16 cellular contexts compared by ENCODE assay signal in genomic region chr1:26752519-26752918, GRCh38. TPM values are rescaled to one million over a fixed set of nuclear protein-coding genes. Genes with fewer than 3 reads are reported as not detected.
A peak's percentile ranks its signal among the peaks of the same experiment; 100 is the strongest.
DNase-seq lines count a peak whose midpoint lies in the region; FAIRE-seq and TF ChIP-seq lines count a peak whose summit lies in the region.
"Had no signal": no experiment of that assay in that cellular context is flagged by ENCODE, and none has a peak within 500 bp of the region (broad histone marks: within the 10 kb centered on the region; RNA-seq: fewer than 3 reads in every experiment).

No MANE protein-coding gene starts in this region.

- H3K4me1 Mint-ChIP-seq in T-helper 2 cell treated with Interferon-gamma antibody and Interleukin-4, amounts not matched to agents 5 μg/mL and 100 μg/mL, for 36 hours (ENCODE audit: low read depth) = peaks cover 35% of the 10 kb centered on the region
- peaks cover 57 to 77% (median 69%) of the 10 kb centered on the region in 3 donors for H3K4me1 Mint-ChIP-seq in CD8-positive, alpha-beta memory T cell

- H2AFZ ChIP-seq in keratinocyte (ENCODE audit: control insufficient read depth, low read length) = no peak overlapping the region

- H3K27ac Mint-ChIP-seq in T-helper 2 cell treated with Interferon-gamma antibody and Interleukin-4, amounts not matched to agents 5 μg/mL and 100 μg/mL, for 36 hours = peak overlapping the region; percentile 6
- peak overlapping the region in 4 of 8 donors; percentile 77 to 89 (median 86) for H3K27ac Mint-ChIP-seq in CD8-positive, alpha-beta memory T cell

- H3K36me3 ChIP-seq in keratinocyte (ENCODE audit: control insufficient read depth in 2 of 2, extremely low read depth in 1 of 2, insufficient read depth in 2 of 2, low read length in 2 of 2) = peaks cover 14 to 19% of the 10 kb centered on the region in 2 experiments
- peaks cover 0 to 100% (median 41%) of the 10 kb centered on the region in 6 donors for H3K36me3 ChIP-seq in spleen
- H3K36me3 ChIP-seq in CD8-positive, alpha-beta memory T cell (ENCODE audit: insufficient read depth, low read length) = peaks cover 13% of the 10 kb centered on the region

- H3K27me3 ChIP-seq in keratinocyte (ENCODE audit: control insufficient read depth, extremely low read depth, insufficient read depth, low read length) = no peaks in the 10 kb centered on the region
- H3K27me3 ChIP-seq in spleen (replicated peaks in 1 of 7) = no peaks in the 10 kb centered on the region
- H3K27me3 ChIP-seq in CD8-positive, alpha-beta memory T cell (ENCODE audit: insufficient read depth, low read length, poor library complexity, severe bottlenecking) = no peaks in the 10 kb centered on the region
- H3K27me3 ChIP-seq: neutrophil, Peyer's patch had no signal

- H3K4me3 ChIP-seq in keratinocyte (ENCODE audit: control insufficient read depth in 2 of 3, extremely low read depth in 1 of 3, insufficient read depth in 2 of 3, low read depth in 1 of 3, low read length in 3 of 3) (no peak overlapping the region), spleen (no peak overlapping the region)
- H3K4me3 ChIP-seq in CD8-positive, alpha-beta memory T cell (ENCODE audit: low read length) = no peak overlapping the region
- H3K4me3 ChIP-seq: Peyer's patch had no signal

- H3K9ac ChIP-seq in keratinocyte (ENCODE audit: control insufficient read depth, extremely low read depth, insufficient read depth, low read length) = no peak overlapping the region

- H3K9me3 ChIP-seq in keratinocyte (ENCODE audit: control insufficient read depth, low read depth, low read length) (no peaks in the 10 kb centered on the region), spleen (no peaks in the 10 kb centered on the region)
- no peaks in the 10 kb centered on the region for H3K9me3 ChIP-seq in CD8-positive, alpha-beta memory T cell (ENCODE audit: low read length)
- H3K9me3 ChIP-seq: neutrophil, Peyer's patch had no signal

- H3K4me2 ChIP-seq in keratinocyte (ENCODE audit: control insufficient read depth, extremely low read depth, insufficient read depth, low read depth, low read length) = no peak overlapping the region

- H3K27me3 Mint-ChIP-seq in T-helper 2 cell treated with Interferon-gamma antibody and Interleukin-4, amounts not matched to agents 5 μg/mL and 100 μg/mL, for 36 hours (ENCODE audit: low read depth) = no peaks in the 10 kb centered on the region
- no peaks in the 10 kb centered on the region for H3K27me3 Mint-ChIP-seq in CD8-positive, alpha-beta memory T cell

- FAIRE-seq in keratinocyte (lab: Jason Lieb, UNC) = no peak
- FAIRE-seq: colon, H54 had no signal

- TF ChIP-seq CTCF in keratinocyte (optimal IDR thresholded peaks at IDR 0.05 in 1 of 3, IDR thresholded peaks at IDR 0.05 in 1 of 3, conservative IDR thresholded peaks at IDR 0.05 in 1 of 3; ENCODE audit: extremely low read depth in 1 of 3, insufficient read depth in 2 of 3, low read length in 3 of 3) = no peak
- no peak for TF ChIP-seq CTCF in spleen (IDR thresholded peaks at IDR 0.05 in 8 of 11, conservative IDR thresholded peaks at IDR 0.05 in 3 of 11)

- peaks cover 3% of the 10 kb centered on the region for H4K20me1 ChIP-seq in keratinocyte (ENCODE audit: control insufficient read depth, extremely low read depth, insufficient read depth, low read length)

- WGBS in spleen, 5 donors = 69 to 89% (median 86%) methylated on average over 4 of the region's 4 CpGs

- CTCF ChIA-PET in CD8-positive, alpha-beta memory T cell (lab: Charles Lee) = no interaction called here

- DNase-seq in T-helper 2 cell treated with Interferon-gamma antibody and Interleukin-4, amounts not matched to agents 5 μg/mL and 100 μg/mL, for 36 hours (ENCODE audit: low spot score) = no peak
- DNase-seq in T-helper 2 cell (no peak), dermis blood vessel endothelial cell (peak; percentile 79), keratinocyte (ENCODE audit: low read depth, low spot score) (no peak), spleen (no peak), kidney glomerular epithelial cell (lab: John Stamatoyannopoulos, UW) (no peak), SW 1271 (lab: John Stamatoyannopoulos, UW) (no peak)
- no peak for DNase-seq in CD8-positive, alpha-beta memory T cell
- DNase-seq: 8988T; NCI-H748 treated with DMSO at 0.1 percent for 48 hours; Peyer's patch; stimulated activated naive CD8-positive, alpha-beta T cell treated with anti-CD3 and anti-CD28 coated beads, Interleukin-15, Interleukin-2, amounts not matched to agents 100 U/mL and 50 U/mL, for 24 hours had no signal

- POLR2A ChIA-PET in CD8-positive, alpha-beta memory T cell (lab: Charles Lee) = no interaction called here

- H3K9me1 ChIP-seq in keratinocyte (ENCODE audit: control insufficient read depth, extremely low read depth, insufficient read depth, low read length) = peaks cover 3% of the 10 kb centered on the region

- dilution Hi-C loops in keratinocyte (cut with MboI; ENCODE audit: extremely low pct_ligation_motif_present, low sequenced_read_pairs) = no loop called here

- H3K36me3 Mint-ChIP-seq in T-helper 2 cell treated with Interferon-gamma antibody and Interleukin-4, amounts not matched to agents 5 μg/mL and 100 μg/mL, for 36 hours (ENCODE audit: low read depth) = peaks cover 50% of the 10 kb centered on the region
- peaks cover 0 to 72% (median 6%) of the 10 kb centered on the region in 3 donors for H3K36me3 Mint-ChIP-seq in CD8-positive, alpha-beta memory T cell

- no peak for TF ChIP-seq POLR2A in spleen (IDR thresholded peaks at IDR 0.05)

- H3K4me1 ChIP-seq in keratinocyte (ENCODE audit: control insufficient read depth, extremely low read depth, insufficient read depth, low read length) = peaks cover 35% of the 10 kb centered on the region
- peaks cover 21 to 95% (median 61%) of the 10 kb centered on the region in 6 donors for H3K4me1 ChIP-seq in spleen
- peaks cover 44% of the 10 kb centered on the region for H3K4me1 ChIP-seq in CD8-positive, alpha-beta memory T cell (ENCODE audit: insufficient read depth, low read length)

- no peaks in the 10 kb centered on the region for H3K9me3 Mint-ChIP-seq in T-helper 2 cell treated with Interferon-gamma antibody and Interleukin-4, amounts not matched to agents 5 μg/mL and 100 μg/mL, for 36 hours
- no peaks in the 10 kb centered on the region for H3K9me3 Mint-ChIP-seq in CD8-positive, alpha-beta memory T cell
- H3K9me3 Mint-ChIP-seq: CD14-positive monocyte had no signal

- intact Hi-C loops in spleen (cut with DNase I; ENCODE audit: low total_unique reads) = loop anchor here (5.0 kb wide), 1 partner anchor 35 kb away; no protein-coding TSS in a partner anchor

- peak overlapping the region; percentile 72 for H3K27ac ChIP-seq in keratinocyte (ENCODE audit: control insufficient read depth, insufficient read depth, low read length)
- H3K27ac ChIP-seq in spleen = peak overlapping the region in 6 of 8 donors; percentile 5 to 70 (median 59)
- H3K27ac ChIP-seq in CD8-positive, alpha-beta memory T cell (ENCODE audit: low read depth, low read length) = no peak overlapping the region

- H3K79me2 ChIP-seq in keratinocyte (ENCODE audit: control insufficient read depth, insufficient read depth, low read length) = peaks cover 41% of the 10 kb centered on the region

- no peak overlapping the region for H3K4me3 Mint-ChIP-seq in T-helper 2 cell treated with Interferon-gamma antibody and Interleukin-4, amounts not matched to agents 5 μg/mL and 100 μg/mL, for 36 hours
- H3K4me3 Mint-ChIP-seq in CD8-positive, alpha-beta memory T cell = no peak overlapping the region
- H3K4me3 Mint-ChIP-seq: CD14-positive monocyte had no signal

RNA-seq across cellular contexts. Expression of gene PIGV, which starts 35.2 kb away (rescaled TPM):
- total RNA-seq in dermis blood vessel endothelial cell (9.4 and 10.1 TPM in 2 replicates), spleen (10 to 100 TPM in 6 of 7 donors, 1 to 10 TPM in 1; 8.1 to 21.8 (median 12.5) TPM)
- polyA plus RNA-seq in keratinocyte (14.2 to 21.1 TPM (median 15.9 TPM) in 3 replicates), spleen (1 to 10 TPM; 4.8 to 6.6 (median 5.2) TPM)
- 3.2 TPM for polyA plus RNA-seq in keratinocyte (2011; ENCODE audit: low read depth)
- 11.7 and 14.0 TPM in 2 replicates for polyA plus RNA-seq in keratinocyte (2011; cell fraction: cytosol; rRNA removed)
- 26.1 and 26.9 TPM in 2 replicates for polyA plus RNA-seq in keratinocyte (2011; cell fraction: nucleus; rRNA removed)
- 10.6 and 11.1 TPM in 2 replicates for polyA plus RNA-seq in keratinocyte (2012; ENCODE audit: low replicate concordance)
- 11.2 to 39.6 TPM (median 25.5 TPM) in 3 replicates for polyA minus RNA-seq in keratinocyte
- 12.5 TPM for polyA minus RNA-seq in keratinocyte (2011; cell fraction: cytosol; rRNA and poly(A)+ RNA removed)
- 16.5 and 25.7 TPM in 2 replicates for polyA minus RNA-seq in keratinocyte (2011; cell fraction: nucleus; rRNA and poly(A)+ RNA removed)
- total RNA-seq in CD8-positive, alpha-beta memory T cell = 10 to 100 TPM; 23.6 to 24.9 TPM
- polyA plus RNA-seq in CD8-positive, alpha-beta memory T cell = 19.1 TPM

RNA-seq across cellular contexts. Expression of gene ARID1A, which starts 56.7 kb away (rescaled TPM):
- 14.5 and 28.3 TPM in 2 replicates for total RNA-seq in dermis blood vessel endothelial cell
- 5.9 to 20.6 TPM (median 10.2 TPM) in 3 replicates for polyA plus RNA-seq in keratinocyte
- polyA plus RNA-seq in keratinocyte (2011; ENCODE audit: low read depth) = 12.6 TPM
- 12.5 and 15.3 TPM in 2 replicates for polyA plus RNA-seq in keratinocyte (2011; cell fraction: cytosol; rRNA removed)
- polyA plus RNA-seq in keratinocyte (2011; cell fraction: nucleus; rRNA removed) = 70.1 and 73.8 TPM in 2 replicates
- polyA plus RNA-seq in keratinocyte (2012; ENCODE audit: low replicate concordance) = 20.3 and 29.5 TPM in 2 replicates
- 15.6 to 74.1 TPM (median 41.4 TPM) in 3 replicates for polyA minus RNA-seq in keratinocyte
- 20.3 TPM for polyA minus RNA-seq in keratinocyte (2011; cell fraction: cytosol; rRNA and poly(A)+ RNA removed)
- 47.3 and 69.0 TPM in 2 replicates for polyA minus RNA-seq in keratinocyte (2011; cell fraction: nucleus; rRNA and poly(A)+ RNA removed)
- 100 to 1,000 TPM in 3 of 7 donors, 10 to 100 TPM in 4; 86.0 to 121 (median 97.4) TPM for total RNA-seq in spleen
- 10 to 100 TPM in 2 of 3 donors, 1 to 10 TPM in 1; 9.8 to 24.2 (median 14.6) TPM for polyA plus RNA-seq in spleen
- 10 to 100 TPM; 88.4 to 90.9 TPM for total RNA-seq in CD8-positive, alpha-beta memory T cell
- polyA plus RNA-seq in CD8-positive, alpha-beta memory T cell = 31.6 TPM
